In the genomic region with DNA sequence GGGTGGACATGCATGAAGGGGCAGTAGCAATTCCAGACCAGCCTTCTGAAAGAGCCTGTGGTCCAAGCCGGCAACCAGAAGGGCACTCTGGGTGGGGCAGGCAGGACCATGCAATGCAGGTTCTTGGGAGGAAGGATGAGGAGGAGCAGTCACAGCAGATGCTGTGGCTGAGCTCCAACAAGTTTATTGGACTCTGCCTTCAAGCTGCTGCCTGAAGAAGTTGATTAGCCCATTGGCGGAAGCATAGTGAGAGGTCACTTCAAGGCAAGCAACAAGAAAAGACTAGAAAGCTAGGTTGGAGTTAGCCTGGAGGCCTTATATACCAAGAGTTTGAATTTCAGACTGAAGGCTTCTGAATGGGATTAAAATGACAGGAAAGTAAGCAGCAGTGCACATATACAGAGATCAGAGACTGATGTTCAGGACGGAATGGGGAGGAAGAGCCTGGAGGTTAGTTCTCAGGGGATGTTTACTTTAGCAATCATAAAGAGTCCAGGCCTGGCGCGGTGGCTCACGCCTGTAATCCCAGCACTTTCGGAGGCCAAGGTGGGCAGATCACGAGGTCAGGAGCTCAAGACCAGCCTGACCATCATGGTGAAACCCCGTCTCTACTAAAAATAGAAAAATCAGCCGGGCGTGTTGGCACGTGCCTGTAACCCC, we compare ENCODE assay signal across 1 cellular context.
TF ChIP-seq lines count a peak whose summit lies in the region.

No MANE protein-coding gene starts in this region.

TF ChIP-seq in WTC11, 78 proteins besides CTCF, POLR2A, EP300 and RAD21 (continued from another document):
- TF ChIP-seq HMGXB4 (CRISPR knock-in tag; IDR thresholded peaks at IDR 0.05), result no peak
TF ChIP-seq in WTC11: peak in this region for 0.
